8 cellular contexts compared by ENCODE assay signal in genomic region chr2:113248997-113249770, GRCh38. TPM values are rescaled to one million over a fixed set of nuclear protein-coding genes. Genes with fewer than 3 reads are reported as not detected.
DNase-seq lines count a peak whose midpoint lies in the region; ATAC-seq and TF ChIP-seq lines count a peak whose summit lies in the region.

No MANE protein-coding gene starts in this region.

- no peaks in the 10 kb centered on the region for H3K27me3 ChIP-seq in NT2/D1 (ENCODE audit: insufficient read depth, insufficient read length)

- H3K4me1 ChIP-seq in NT2/D1 (ENCODE audit: insufficient read depth, insufficient read length) = peaks cover 6% of the 10 kb centered on the region

- H3K36me3 ChIP-seq in NT2/D1 (ENCODE audit: insufficient read depth, insufficient read length, low read length) = peaks cover 29% of the 10 kb centered on the region

- no peaks in the 10 kb centered on the region for H3K9me3 ChIP-seq in NT2/D1 (ENCODE audit: insufficient read depth, low read length)

- ATAC-seq in HG03460 (IDR thresholded peaks at IDR 0.05; ENCODE audit: unreplicated experiment) (peak; percentile 63), HG02981 (IDR thresholded peaks at IDR 0.05; ENCODE audit: unreplicated experiment) (no peak)

- no peak overlapping the region for H3K4me3 ChIP-seq in NT2/D1 (ENCODE audit: insufficient read length, low read depth)

- H3K27ac ChIP-seq in epithelial cell of prostate = no peak overlapping the region

- peak; percentile 86 for DNase-seq in GM10266 (ENCODE audit: extremely low spot score)
- peak; percentile 72 for DNase-seq in NT2/D1 (ENCODE audit: low read depth, low spot score)
- peak; percentile 87 for DNase-seq in activated CD8-positive, alpha-beta memory T cell treated with anti-CD3 and anti-CD28 coated beads, Interleukin-2, amount 50 U/mL, for 48 hours
- DNase-seq in epithelial cell of prostate (ENCODE audit: low read depth, low spot score) = peak; percentile 10
- DNase-seq in myocyte (ENCODE audit: low read depth) = peak; percentile 87
- DNase-seq in stimulated activated CD8-positive, alpha-beta memory T cell treated with anti-CD3 and anti-CD28 coated beads, Interleukin-7, amount 100 ng/mL, for 24 hours (ENCODE audit: low read depth) = peak; percentile 57

- TF ChIP-seq CTCF in GM10266 (IDR thresholded peaks at IDR 0.05; ENCODE audit: control insufficient read depth, insufficient read depth, low read depth, missing control alignments) = peak; percentile 89

- peak overlapping the region; percentile 6 for H3K9ac ChIP-seq in NT2/D1 (ENCODE audit: insufficient read length, low read depth)

RNA-seq across cellular contexts. Expression of gene PAX8, which starts 29.5 kb away (rescaled TPM):
- total RNA-seq in myocyte = 19.6 and 27.8 TPM in 2 replicates
- 38.9 TPM for polyA plus RNA-seq in myocyte (2012)

Comparison
In these comparisons a context has a peak if more than half of its experiments do, and no peak if none do; other contexts are left out.
1. DNase-seq: peak in every context shown above with its lines; median percentile 87 in activated CD8-positive, alpha-beta memory T cell treated with anti-CD3 and anti-CD28 coated beads, Interleukin-2, amount 50 U/mL, for 48 hours; 87 in myocyte; 86 in GM10266; 72 in NT2/D1; 57 in stimulated activated CD8-positive, alpha-beta memory T cell treated with anti-CD3 and anti-CD28 coated beads, Interleukin-7, amount 100 ng/mL, for 24 hours; 10 in epithelial cell of prostate.